In the genomic region with DNA sequence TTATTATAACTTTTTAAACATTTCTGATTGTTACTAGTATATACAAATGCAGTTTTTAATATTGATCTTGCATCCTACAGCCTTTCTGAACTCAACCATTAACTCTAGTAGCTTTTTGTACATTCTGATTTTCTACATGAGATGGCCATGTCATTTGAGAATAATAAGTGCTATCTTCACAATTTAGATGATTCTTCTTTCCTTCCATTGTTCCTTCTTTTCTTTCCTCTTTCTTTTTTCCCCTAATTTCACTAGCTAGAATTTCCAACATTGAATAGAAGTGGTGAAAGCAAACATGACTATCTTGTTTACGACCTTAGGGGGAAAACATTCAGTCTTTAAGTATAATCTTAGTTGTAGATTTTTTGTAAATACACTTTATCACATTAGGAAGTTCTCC, we compare ENCODE assay signal across 34 cellular contexts.
"Had no signal": no experiment of that assay in that cellular context is flagged by ENCODE, and none has a peak within 500 bp of the region (broad histone marks: within the 10 kb centered on the region; RNA-seq: fewer than 3 reads in every experiment).

No MANE protein-coding gene starts in this region.

- DNase-seq: activated effector memory CD4-positive, alpha-beta T cell treated with anti-CD3 and anti-CD28 coated beads, Interleukin-2, amount 50 U/mL, for 16 hours; activated effector memory CD4-positive, alpha-beta T cell treated with Interleukin-2 at 50 U/mL for 16 hours; activated gamma-delta T cell; activated gamma-delta T cell treated with Interleukin-2 at 50 U/mL for 16 hours; activated naive CD4-positive, alpha-beta T cell; activated naive CD4-positive, alpha-beta T cell treated with anti-CD3 and anti-CD28 coated beads for 36 hours; activated naive CD4-positive, alpha-beta T cell treated with anti-CD3 and anti-CD28 coated beads, Interleukin-2, amount 10 ng/mL, durations not matched to agents 7 days and 5 days; activated naive CD4-positive, alpha-beta T cell treated with anti-CD3 and anti-CD28 coated beads, Interleukin-2, amount 50 U/mL, for 16 hours; activated naive CD4-positive, alpha-beta T cell treated with Interleukin-2 at 50 U/mL for 16 hours; activated naive CD8-positive, alpha-beta T cell treated with anti-CD3 and anti-CD28 coated beads for 36 hours; activated naive CD8-positive, alpha-beta T cell treated with anti-CD3 and anti-CD28 coated beads, Interleukin-2, amount 10 ng/mL, durations not matched to agents 7 days and 5 days; activated naive CD8-positive, alpha-beta T cell treated with anti-CD3 and anti-CD28 coated beads, Interleukin-2, amount 50 U/mL, for 24 hours; activated T-cell treated with anti-CD3 and anti-CD28 coated beads, Interleukin-2, amount 50 U/mL, for 1 hour; activated T-cell treated with anti-CD3 and anti-CD28 coated beads, Interleukin-2, amount 50 U/mL, for 24 hours; activated T-cell treated with anti-CD3 and anti-CD28 coated beads, Interleukin-2, amount 50 U/mL, for 4 hours; activated T-cell treated with anti-CD3 and anti-CD28 coated beads, Interleukin-2, amount 50 U/mL, for 48 hours; activated T-cell treated with anti-CD3 and anti-CD28 coated beads, Interleukin-2, amount 50 U/mL, for 72 hours; adrenal gland; amniotic stem cell; amygdala; anterior cingulate cortex; aorta; body of pancreas; brain microvascular endothelial cell; caudate nucleus; central memory CD4-positive, alpha-beta T cell; cerebellar nuclear complex had no signal

- H3K4me3 ChIP-seq: adrenal gland, ascending aorta, body of pancreas, breast epithelium, cardiac muscle cell had no signal

- H3K27me3 ChIP-seq: adrenal gland, ascending aorta, body of pancreas, brain microvascular endothelial cell, breast epithelium, cardiac muscle cell had no signal

- ATAC-seq: activated naive CD4-positive, alpha-beta T cell treated with anti-CD3 and anti-CD28 coated beads, Interleukin-2, amount 50 U/mL, for 72 hours; activated naive CD8-positive, alpha-beta T cell treated with anti-CD3 and anti-CD28 coated beads, Interleukin-2, amount 50 U/mL, for 24 hours; activated T-cell treated with anti-CD3 and anti-CD28 coated beads, Interleukin-2, amount 50 U/mL, for 4 hours; activated T-cell treated with anti-CD3 and anti-CD28 coated beads, Interleukin-2, amount 50 U/mL, for 72 hours; activated T-helper 17 cell treated with anti-CD3 and anti-CD28 coated beads, Interleukin-2, amount 50 U/mL, for 72 hours; body of pancreas had no signal

- H3K27ac ChIP-seq: adrenal gland, ascending aorta, body of pancreas, brain microvascular endothelial cell, breast epithelium, cardiac muscle cell had no signal

- H3K9me3 ChIP-seq: adrenal gland, ascending aorta, body of pancreas, breast epithelium had no signal

- FAIRE-seq: astrocyte, bronchial epithelial cell had no signal

- H3K36me3 ChIP-seq: adrenal gland, ascending aorta, brain microvascular endothelial cell, breast epithelium, cardiac muscle cell had no signal

- H3K4me1 ChIP-seq: adrenal gland, ascending aorta, body of pancreas, breast epithelium had no signal
